8 cellular contexts compared by ENCODE assay signal in genomic region chr2:222862068-222862914, GRCh38. TPM values are rescaled to one million over a fixed set of nuclear protein-coding genes. Genes with fewer than 3 reads are reported as not detected.
DNase-seq lines count a peak whose midpoint lies in the region; ATAC-seq and TF ChIP-seq lines count a peak whose summit lies in the region.

No MANE protein-coding gene starts in this region.

- peak; percentile 50 for DNase-seq in NCI-H2227 (lab: John Stamatoyannopoulos, UW; ENCODE audit: unreplicated experiment)
- no peak for DNase-seq in NCI-H2227 treated with DMSO at 0.1 percent for 48 hours (lab: John Stamatoyannopoulos, UW)
- DNase-seq in NCI-H526 treated with DMSO at 0.1 percent for 48 hours (lab: John Stamatoyannopoulos, UW), result peak; percentile 24
- DNase-seq in coronary artery (ENCODE audit: low spot score), result no peak
- no peak for DNase-seq in mucosa of gallbladder (ENCODE audit: low spot score)
- DNase-seq in activated T-cell treated with anti-CD3 and anti-CD28 coated beads, Interleukin-2, amount 50 U/mL, for 1 hour, result no peak

- H3K27ac ChIP-seq in coronary artery (peak overlapping the region; percentile 96 to 98), mesodermal cell (ENCODE audit: low read depth, low read length, severe bottlenecking) (peak overlapping the region; percentile 93)

- H3K4me1 ChIP-seq in mesodermal cell (ENCODE audit: control insufficient read depth, insufficient read depth, low read length, poor library complexity, severe bottlenecking), result peaks cover 32% of the 10 kb centered on the region

- no peak for TF ChIP-seq CTCF in coronary artery (IDR thresholded peaks at IDR 0.05)

- H3K4me3 ChIP-seq in coronary artery, result peak overlapping the region; percentile 80
- peak overlapping the region; percentile 97 for H3K4me3 ChIP-seq in mesodermal cell (ENCODE audit: extremely low read depth, insufficient read depth, low read length, poor library complexity, severe bottlenecking)

- no peaks in the 10 kb centered on the region for H3K36me3 ChIP-seq in mesodermal cell (ENCODE audit: control insufficient read depth, insufficient read depth, low read length)

- no peak for ATAC-seq in GM21529 (IDR thresholded peaks at IDR 0.05; ENCODE audit: unreplicated experiment)

- 15 to 24% methylated on average over 4 to 5 of the region's 7 CpGs for WGBS in mesodermal cell (ENCODE audit: insufficient coverage in 2 of 2), 2 experiments

- H3K9me3 ChIP-seq in mesodermal cell (ENCODE audit: control insufficient read depth, low read length), result no peaks in the 10 kb centered on the region

RNA-seq across cellular contexts. Expression of gene ACSL3, which starts 1.5 kb away (rescaled TPM):
- 106 TPM for polyA plus RNA-seq in mesodermal cell (2013, experiment 1 of 2)
- 110 TPM for polyA plus RNA-seq in mesodermal cell (2013, experiment 2 of 2)
- 68.5 TPM for total RNA-seq in mucosa of gallbladder

Comparison
In these comparisons a context has a peak if more than half of its experiments do, and no peak if none do; other contexts are left out.
1. DNase-seq: peak in NCI-H2227 (single experiment) and NCI-H526 treated with DMSO at 0.1 percent for 48 hours (single experiment); none in NCI-H2227 treated with DMSO at 0.1 percent for 48 hours (single experiment), coronary artery (single experiment), mucosa of gallbladder (single experiment) and activated T-cell treated with anti-CD3 and anti-CD28 coated beads, Interleukin-2, amount 50 U/mL, for 1 hour (single experiment).